ENCODE assay signal across 8 cellular contexts in the genomic region with DNA sequence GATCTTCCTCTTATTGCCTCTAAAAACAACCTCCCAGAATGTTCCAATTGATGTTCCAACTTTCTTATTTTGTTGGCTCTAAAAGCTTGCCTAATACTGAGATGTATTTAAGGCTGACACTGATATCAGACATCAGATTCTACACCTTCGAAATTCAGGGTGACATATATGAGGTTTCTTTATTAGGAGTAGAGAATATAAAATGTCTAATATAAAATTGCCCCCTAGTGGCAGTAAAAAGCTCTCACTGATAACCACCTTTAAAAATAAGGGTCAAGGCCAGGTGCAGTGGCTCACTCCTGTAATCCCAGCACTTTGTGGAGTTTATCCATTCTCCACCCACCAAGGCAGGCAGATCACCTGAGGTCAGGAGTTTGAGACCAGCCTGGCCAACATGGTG.
DNase-seq lines count a peak whose midpoint lies in the region; ATAC-seq, FAIRE-seq and TF ChIP-seq lines count a peak whose summit lies in the region.

No MANE protein-coding gene starts in this region.

- no peaks in the 10 kb centered on the region for H3K9me3 Mint-ChIP-seq in Calu3 (ENCODE audit: low read depth, unreplicated experiment)
- H3K9me3 Mint-ChIP-seq in chondrocyte (ENCODE audit: low read depth), result no peaks in the 10 kb centered on the region

- H3K4me1 Mint-ChIP-seq in Calu3 (ENCODE audit: low read depth, unreplicated experiment), result no peaks in the 10 kb centered on the region
- H3K4me1 Mint-ChIP-seq in chondrocyte (ENCODE audit: low read depth), result no peaks in the 10 kb centered on the region

- intact Hi-C loops in Calu3 (cut with micrococcal nuclease; ENCODE audit: unreplicated experiment), result loop anchor here (2.0 kb wide), 1 partner anchor 321 kb away; no protein-coding TSS in a partner anchor

- H3K36me3 ChIP-seq in upper lobe of left lung, result no peaks in the 10 kb centered on the region

- H3K4me3 Mint-ChIP-seq in Calu3 (ENCODE audit: low read depth, unreplicated experiment) (no peak overlapping the region), chondrocyte (ENCODE audit: unreplicated experiment) (no peak overlapping the region)

- WGBS in upper lobe of left lung, 2 donors, result 33 to 63% methylated on average over 1 of the region's 1 CpG

- no peak for FAIRE-seq in urothelium cell line (lab: Jason Lieb, UNC)

- CTCF ChIA-PET in Calu3 (lab: Charles Lee), result interaction anchor here (0.9 to 1.0 kb wide), 2 partner anchors 9 to 321 kb away, joined by 3 read pairs; no protein-coding TSS in a partner anchor

- H3K27me3 ChIP-seq in upper lobe of left lung, result no peaks in the 10 kb centered on the region

- H3K27ac Mint-ChIP-seq in Calu3 (ENCODE audit: unreplicated experiment) (no peak overlapping the region), chondrocyte (ENCODE audit: unreplicated experiment) (no peak overlapping the region)

- peak; percentile 27 for TF ChIP-seq CTCF in Calu3 (IDR thresholded peaks at IDR 0.05; ENCODE audit: unreplicated experiment)
- TF ChIP-seq CTCF in chondrocyte (IDR thresholded peaks at IDR 0.05), result peak; percentile 82
- TF ChIP-seq CTCF in upper lobe of left lung (IDR thresholded peaks at IDR 0.05), result peak in 3 of 6 experiments; percentile 10 to 18 (median 16)

- no peak overlapping the region for H3K27ac ChIP-seq in upper lobe of left lung

- TF ChIP-seq POLR2A in upper lobe of left lung (IDR thresholded peaks at IDR 0.05), result no peak

- no peaks in the 10 kb centered on the region for H3K36me3 Mint-ChIP-seq in Calu3 (ENCODE audit: insufficient read depth, unreplicated experiment)
- no peaks in the 10 kb centered on the region for H3K36me3 Mint-ChIP-seq in chondrocyte (ENCODE audit: low read depth)

- peak; percentile 76 for ATAC-seq in GM21786 (IDR thresholded peaks at IDR 0.05; ENCODE audit: unreplicated experiment)
- no peak for ATAC-seq in HG02870 (IDR thresholded peaks at IDR 0.05; ENCODE audit: unreplicated experiment)
- no peak for ATAC-seq in upper lobe of left lung (ENCODE audit: low FRiP score in 2 of 2)

- DNase-seq in Calu3, result peak; percentile 3
- peak; percentile 26 for DNase-seq in NCI-H2081 treated with DMSO at 0.1 percent for 48 hours (lab: John Stamatoyannopoulos, UW)
- DNase-seq in chondrocyte (ENCODE audit: low spot score), result no peak
- DNase-seq in urothelium cell line (ENCODE audit: low spot score), result peak; percentile 4
- no peak for DNase-seq in superior temporal gyrus (ENCODE audit: extremely low spot score)
- no peak for DNase-seq in upper lobe of left lung

- no peak for TF ChIP-seq EP300 in upper lobe of left lung (IDR thresholded peaks at IDR 0.05)

- H3K27me3 Mint-ChIP-seq in Calu3 (ENCODE audit: unreplicated experiment) (no peaks in the 10 kb centered on the region), chondrocyte (ENCODE audit: low read depth) (peaks cover 22% of the 10 kb centered on the region)

- no peaks in the 10 kb centered on the region for H3K9me3 ChIP-seq in upper lobe of left lung

- H3K4me1 ChIP-seq in upper lobe of left lung, result no peaks in the 10 kb centered on the region

- H3K4me3 ChIP-seq in upper lobe of left lung, result no peak overlapping the region

- BruUV-seq in Calu3 (replicated peaks; lab: Mats Ljungman, UMichigan), result no TSS peak

Comparison
In these comparisons a context has a peak if more than half of its experiments do, and no peak if none do; other contexts are left out.
1. DNase-seq: peak in Calu3 (single experiment), NCI-H2081 treated with DMSO at 0.1 percent for 48 hours (single experiment) and urothelium cell line (single experiment); none in chondrocyte (single experiment), superior temporal gyrus (single experiment) and upper lobe of left lung (0 of 2).